In genomic region chr17:50397919-50398285, GRCh38 we compare ENCODE assay signal across 8 cellular contexts. TPM values are rescaled to one million over a fixed set of nuclear protein-coding genes. Genes with fewer than 3 reads are reported as not detected.
DNase-seq lines count a peak whose midpoint lies in the region; ATAC-seq and TF ChIP-seq lines count a peak whose summit lies in the region.

No MANE protein-coding gene starts in this region.

- no peaks in the 10 kb centered on the region for H3K9me3 ChIP-seq in iPS-15b (ENCODE audit: control insufficient read depth, insufficient read depth, low read length)
- no peaks in the 10 kb centered on the region for H3K9me3 ChIP-seq in prostate gland

- H3K36me3 ChIP-seq in iPS-15b (ENCODE audit: control insufficient read depth, insufficient read depth, low read length) (peaks cover 18% of the 10 kb centered on the region), prostate gland (peaks cover 0 to 10% of the 10 kb centered on the region in 2 donors)

- 59% methylated on average over 9 of the region's 9 CpGs for WGBS in prostate gland

- no peak for ATAC-seq in activated CD4-positive, alpha-beta T cell treated with anti-CD3 and anti-CD28 coated beads for 36 hours
- ATAC-seq in T-cell (replicated peaks in 1 of 4): no peak
- ATAC-seq in stimulated activated effector memory CD8-positive, alpha-beta T cell treated with anti-CD3 and anti-CD28 coated beads, Interleukin-12 subunit alpha, Interleukin-12 subunit beta, amount 100 ng/mL, for 72 hours: no peak
- no peak for ATAC-seq in HG03108 (IDR thresholded peaks at IDR 0.05; ENCODE audit: unreplicated experiment)

- H3K36me3 Mint-ChIP-seq in activated CD4-positive, alpha-beta T cell treated with anti-CD3 and anti-CD28 coated beads for 36 hours (ENCODE audit: low read depth): peaks cover 29% of the 10 kb centered on the region
- H3K36me3 Mint-ChIP-seq in T-cell: peaks cover 15% of the 10 kb centered on the region
- H3K36me3 Mint-ChIP-seq in stimulated activated effector memory CD8-positive, alpha-beta T cell treated with anti-CD3 and anti-CD28 coated beads, Interleukin-12 subunit alpha, Interleukin-12 subunit beta, amount 100 ng/mL, for 72 hours: peaks cover 32% of the 10 kb centered on the region

- H3K27me3 ChIP-seq in iPS-15b (ENCODE audit: control insufficient read depth, insufficient read depth, low read length): no peaks in the 10 kb centered on the region
- no peaks in the 10 kb centered on the region for H3K27me3 ChIP-seq in prostate gland (replicated peaks; ENCODE audit: insufficient read depth)

- H3K9me3 Mint-ChIP-seq in activated CD4-positive, alpha-beta T cell treated with anti-CD3 and anti-CD28 coated beads for 36 hours (ENCODE audit: low read depth): no peaks in the 10 kb centered on the region
- H3K9me3 Mint-ChIP-seq in T-cell: no peaks in the 10 kb centered on the region
- H3K9me3 Mint-ChIP-seq in stimulated activated effector memory CD8-positive, alpha-beta T cell treated with anti-CD3 and anti-CD28 coated beads, Interleukin-12 subunit alpha, Interleukin-12 subunit beta, amount 100 ng/mL, for 72 hours: no peaks in the 10 kb centered on the region

- POLR2A ChIA-PET in activated CD4-positive, alpha-beta T cell treated with anti-CD3 and anti-CD28 coated beads for 36 hours (lab: Charles Lee): interaction anchor here (0.7 to 1.2 kb wide), 8 partner anchors 13 to 80 kb away, joined by 3 to 5 read pairs (median 4); partner anchors contain the start of gene XYLT2
- POLR2A ChIA-PET in T-cell (lab: Charles Lee): interaction anchor here in 1 of 2 donors (0.8 to 1.0 kb wide), 2 partner anchors 34 to 1068 kb away, joined by 3 to 4 read pairs; no protein-coding TSS in a partner anchor

- intact Hi-C loops in activated CD4-positive, alpha-beta T cell treated with anti-CD3 and anti-CD28 coated beads for 36 hours (cut with DNase I, micrococcal nuclease): loop anchor here (1.0 to 5.0 kb wide), 11 partner anchors 23 to 310 kb away; partner anchors contain the start of genes ACSF2 (in 1 of the 2), ANKRD40 (in 1 of the 2), EME1 (in 1 of the 2) and MRPL27 (in 1 of the 2)
- intact Hi-C loops in prostate gland (cut with DNase I): no loop called here

- peaks cover 33% of the 10 kb centered on the region for H3K4me1 Mint-ChIP-seq in activated CD4-positive, alpha-beta T cell treated with anti-CD3 and anti-CD28 coated beads for 36 hours
- peaks cover 37 to 42% (median 40%) of the 10 kb centered on the region in 3 donors for H3K4me1 Mint-ChIP-seq in T-cell
- peaks cover 39% of the 10 kb centered on the region for H3K4me1 Mint-ChIP-seq in stimulated activated effector memory CD8-positive, alpha-beta T cell treated with anti-CD3 and anti-CD28 coated beads, Interleukin-12 subunit alpha, Interleukin-12 subunit beta, amount 100 ng/mL, for 72 hours

- CTCF ChIA-PET in activated CD4-positive, alpha-beta T cell treated with anti-CD3 and anti-CD28 coated beads for 36 hours (lab: Charles Lee): interaction anchor here (0.5 to 3.9 kb wide), 35 partner anchors 9 to 547 kb away, joined by 3 to 53 read pairs (median 4); partner anchors contain the start of genes ACSF2, EME1, MRPL27 and RSAD1
- CTCF ChIA-PET in T-cell (lab: Charles Lee): interaction anchor here (0.5 to 3.2 kb wide), 17 partner anchors 12 to 163 kb away, joined by 3 to 36 read pairs (median 5); partner anchors contain the start of genes ACSF2 (in 1 of the 2), CACNA1G (in 1 of the 2), EME1 (in 1 of the 2) and MRPL27 (in 1 of the 2)

- H3K27ac ChIP-seq in prostate gland: no peak overlapping the region

- peak overlapping the region; percentile 93 for H3K4me3 Mint-ChIP-seq in activated CD4-positive, alpha-beta T cell treated with anti-CD3 and anti-CD28 coated beads for 36 hours
- H3K4me3 Mint-ChIP-seq in T-cell: peak overlapping the region; percentile 85 to 94 (median 89)
- peak overlapping the region; percentile 91 for H3K4me3 Mint-ChIP-seq in stimulated activated effector memory CD8-positive, alpha-beta T cell treated with anti-CD3 and anti-CD28 coated beads, Interleukin-12 subunit alpha, Interleukin-12 subunit beta, amount 100 ng/mL, for 72 hours

- no peaks in the 10 kb centered on the region for H3K27me3 Mint-ChIP-seq in activated CD4-positive, alpha-beta T cell treated with anti-CD3 and anti-CD28 coated beads for 36 hours
- H3K27me3 Mint-ChIP-seq in T-cell: no peaks in the 10 kb centered on the region

- H3K9ac ChIP-seq in iPS-15b (ENCODE audit: low read depth, low read length): peak overlapping the region; percentile 0

- H3K4me1 ChIP-seq in iPS-15b (ENCODE audit: control insufficient read depth, insufficient read depth, low read length): peaks cover 3% of the 10 kb centered on the region
- H3K4me1 ChIP-seq in prostate gland (replicated peaks): peaks cover 12% of the 10 kb centered on the region

- peak overlapping the region; percentile 70 for H3K27ac Mint-ChIP-seq in activated CD4-positive, alpha-beta T cell treated with anti-CD3 and anti-CD28 coated beads for 36 hours
- H3K27ac Mint-ChIP-seq in T-cell: peak overlapping the region; percentile 73 to 76
- H3K27ac Mint-ChIP-seq in stimulated activated effector memory CD8-positive, alpha-beta T cell treated with anti-CD3 and anti-CD28 coated beads, Interleukin-12 subunit alpha, Interleukin-12 subunit beta, amount 100 ng/mL, for 72 hours: peak overlapping the region; percentile 94

- no peak for DNase-seq in activated CD4-positive, alpha-beta T cell treated with anti-CD3 and anti-CD28 coated beads for 36 hours
- DNase-seq in activated CD4-positive, alpha-beta T cell treated with anti-CD3 and anti-CD28 coated beads, Interleukin-2, amount 50 U/mL, for 1 hour: no peak
- DNase-seq in T-cell (no peak), putamen (ENCODE audit: low spot score) (no peak), prostate gland (ENCODE audit: low spot score) (no peak)
- no peak for DNase-seq in stimulated activated effector memory CD8-positive, alpha-beta T cell treated with anti-CD3 and anti-CD28 coated beads, Interleukin-12 subunit alpha, Interleukin-12 subunit beta, amount 100 ng/mL, for 72 hours (ENCODE audit: low spot score in 2 of 2)

- TF ChIP-seq POLR2A in prostate gland (IDR thresholded peaks at IDR 0.05): no peak

- H3K4me3 ChIP-seq in iPS-15b (ENCODE audit: low read depth, low read length) (peak overlapping the region; percentile 95), prostate gland (no peak overlapping the region)

- TF ChIP-seq CTCF in prostate gland (IDR thresholded peaks at IDR 0.05): no peak

RNA-seq across cellular contexts. Expression of gene LRRC59, which starts 0.6 kb away (rescaled TPM):
- total RNA-seq in activated CD4-positive, alpha-beta T cell treated with anti-CD3 and anti-CD28 coated beads for 36 hours: 10 to 100 TPM; 74.4 to 82.7 TPM
- 10 to 100 TPM; 29.4 to 41.7 (median 33.1) TPM for total RNA-seq in T-cell
- total RNA-seq in prostate gland: 10 to 100 TPM; 67.6 to 76.6 TPM

RNA-seq across cellular contexts. Expression of gene EME1, which starts 24.9 kb away (rescaled TPM):
- 10 to 100 TPM; 38.3 to 40.8 TPM for total RNA-seq in activated CD4-positive, alpha-beta T cell treated with anti-CD3 and anti-CD28 coated beads for 36 hours
- 1 to 10 TPM in 4 of 5 donors, under 1 TPM in 1; 0.75 to 2.1 (median 1.4) TPM for total RNA-seq in T-cell
- total RNA-seq in prostate gland: 10 to 100 TPM in 1 of 2 donors, under 1 TPM in 1; 0.23 to 13.6 TPM

RNA-seq across cellular contexts. Expression of gene MRPL27, which starts 24.9 kb away (rescaled TPM):
- 10 to 100 TPM; 40.1 to 56.2 TPM for total RNA-seq in activated CD4-positive, alpha-beta T cell treated with anti-CD3 and anti-CD28 coated beads for 36 hours
- total RNA-seq in T-cell: 10 to 100 TPM; 26.0 to 35.0 (median 31.2) TPM
- 10 to 100 TPM; 63.3 to 69.6 TPM for total RNA-seq in prostate gland

RNA-seq across cellular contexts. Expression of gene ACSF2, which starts 28.1 kb away (rescaled TPM):
- 10 to 100 TPM; 15.0 to 15.7 TPM for total RNA-seq in activated CD4-positive, alpha-beta T cell treated with anti-CD3 and anti-CD28 coated beads for 36 hours
- total RNA-seq in T-cell (10 to 100 TPM; 17.7 to 26.4 (median 21.3) TPM), prostate gland (100 to 1,000 TPM in 1 of 2 donors, 10 to 100 TPM in 1; 49.0 to 111 TPM)

RNA-seq across cellular contexts. Expression of gene XYLT2, which starts 52.0 kb away (rescaled TPM):
- total RNA-seq in activated CD4-positive, alpha-beta T cell treated with anti-CD3 and anti-CD28 coated beads for 36 hours: 10 to 100 TPM; 29.8 to 30.4 TPM
- total RNA-seq in T-cell: 10 to 100 TPM; 20.4 to 44.4 (median 40.8) TPM
- total RNA-seq in prostate gland: 10 to 100 TPM; 44.8 to 49.8 TPM
